In genomic region chr1:190183588-190183987, GRCh38 we compare ENCODE assay signal across 40 cellular contexts.
"Had no signal": no experiment of that assay in that cellular context is flagged by ENCODE, and none has a peak within 500 bp of the region (broad histone marks: within the 10 kb centered on the region; RNA-seq: fewer than 3 reads in every experiment).

No MANE protein-coding gene starts in this region.

- H3K9me3 Mint-ChIP-seq: activated naive CD4-positive, alpha-beta T cell treated with anti-CD3 and anti-CD28 coated beads, Interleukin-2, amount 10 ng/mL, durations not matched to agents 7 days and 5 days; activated naive CD8-positive, alpha-beta T cell treated with anti-CD3 and anti-CD28 coated beads, Interleukin-2, amount 10 ng/mL, durations not matched to agents 7 days and 5 days; activated T-cell treated with anti-CD3 and anti-CD28 coated beads, Interleukin-2, amount 50 U/mL, for 24 hours; activated T-cell treated with anti-CD3 and anti-CD28 coated beads, Interleukin-2, amount 50 U/mL, for 4 hours; activated T-helper 1 cell treated with anti-CD3 and anti-CD28 coated beads, Interleukin-12 subunit alpha, Interleukin-12 subunit beta, Interleukin-2, Interleukin-4 antibody, amounts not matched to agents 30 ng/mL and 10 ng/mL and 1 ng/mL, durations not matched to agents 14 hours and 24 hours and 36 hours; brain; central memory CD8-positive, alpha-beta T cell had no signal

- H3K4me3 Mint-ChIP-seq: activated naive CD4-positive, alpha-beta T cell treated with anti-CD3 and anti-CD28 coated beads for 36 hours; activated naive CD4-positive, alpha-beta T cell treated with anti-CD3 and anti-CD28 coated beads, Interleukin-2, amount 10 ng/mL, durations not matched to agents 7 days and 5 days; activated naive CD4-positive, alpha-beta T cell treated with anti-CD3 and anti-CD28 coated beads, Interleukin-2, amount 50 U/mL, for 24 hours; activated naive CD8-positive, alpha-beta T cell; activated naive CD8-positive, alpha-beta T cell treated with anti-CD3 and anti-CD28 coated beads for 36 hours; activated naive CD8-positive, alpha-beta T cell treated with anti-CD3 and anti-CD28 coated beads, Interleukin-2, amount 10 ng/mL, durations not matched to agents 7 days and 5 days; activated naive CD8-positive, alpha-beta T cell treated with anti-CD3 and anti-CD28 coated beads, Interleukin-2, amount 50 U/mL, for 24 hours; activated T-cell treated with anti-CD3 and anti-CD28 coated beads, Interleukin-2, amount 50 U/mL, for 24 hours; activated T-cell treated with anti-CD3 and anti-CD28 coated beads, Interleukin-2, amount 50 U/mL, for 4 hours; activated T-cell treated with anti-CD3 and anti-CD28 coated beads, Interleukin-2, amount 50 U/mL, for 72 hours; activated T-helper 1 cell treated with anti-CD3 and anti-CD28 coated beads, Interleukin-12 subunit alpha, Interleukin-12 subunit beta, Interleukin-2, Interleukin-4 antibody, amounts not matched to agents 30 ng/mL and 10 ng/mL and 1 ng/mL, durations not matched to agents 14 hours and 24 hours and 36 hours; activated T-helper 17 cell treated with anti-CD3 and anti-CD28 coated beads, Interleukin-2, amount 50 U/mL, for 72 hours; brain; central memory CD8-positive, alpha-beta T cell had no signal

- DNase-seq: activated effector memory CD4-positive, alpha-beta T cell treated with anti-CD3 and anti-CD28 coated beads, Interleukin-2, amount 50 U/mL, for 16 hours; activated effector memory CD4-positive, alpha-beta T cell treated with Interleukin-2 at 50 U/mL for 16 hours; activated gamma-delta T cell; activated gamma-delta T cell treated with Interleukin-2 at 50 U/mL for 16 hours; activated naive CD4-positive, alpha-beta T cell; activated naive CD4-positive, alpha-beta T cell treated with anti-CD3 and anti-CD28 coated beads for 36 hours; activated naive CD4-positive, alpha-beta T cell treated with anti-CD3 and anti-CD28 coated beads, Interleukin-2, amount 10 ng/mL, durations not matched to agents 7 days and 5 days; activated naive CD4-positive, alpha-beta T cell treated with anti-CD3 and anti-CD28 coated beads, Interleukin-2, amount 50 U/mL, for 16 hours; activated naive CD4-positive, alpha-beta T cell treated with Interleukin-2 at 50 U/mL for 16 hours; activated naive CD8-positive, alpha-beta T cell treated with anti-CD3 and anti-CD28 coated beads for 36 hours; activated naive CD8-positive, alpha-beta T cell treated with anti-CD3 and anti-CD28 coated beads, Interleukin-2, amount 10 ng/mL, durations not matched to agents 7 days and 5 days; activated naive CD8-positive, alpha-beta T cell treated with anti-CD3 and anti-CD28 coated beads, Interleukin-2, amount 50 U/mL, for 24 hours; activated T-cell treated with anti-CD3 and anti-CD28 coated beads for 4 hours; activated T-cell treated with anti-CD3 and anti-CD28 coated beads, Interleukin-2, amount 50 U/mL, for 1 hour; activated T-cell treated with anti-CD3 and anti-CD28 coated beads, Interleukin-2, amount 50 U/mL, for 24 hours; activated T-cell treated with anti-CD3 and anti-CD28 coated beads, Interleukin-2, amount 50 U/mL, for 4 hours; activated T-cell treated with anti-CD3 and anti-CD28 coated beads, Interleukin-2, amount 50 U/mL, for 48 hours; activated T-cell treated with anti-CD3 and anti-CD28 coated beads, Interleukin-2, amount 50 U/mL, for 72 hours; adrenal gland; amniotic stem cell; amygdala; anterior cingulate cortex; aorta; body of pancreas; brain microvascular endothelial cell; caudate nucleus; central memory CD4-positive, alpha-beta T cell; cerebellar nuclear complex had no signal

- FAIRE-seq: astrocyte, bronchial epithelial cell had no signal

- H3K4me1 Mint-ChIP-seq: activated naive CD4-positive, alpha-beta T cell treated with anti-CD3 and anti-CD28 coated beads, Interleukin-2, amount 10 ng/mL, durations not matched to agents 7 days and 5 days; activated naive CD4-positive, alpha-beta T cell treated with anti-CD3 and anti-CD28 coated beads, Interleukin-2, amount 50 U/mL, for 24 hours; activated naive CD8-positive, alpha-beta T cell treated with anti-CD3 and anti-CD28 coated beads for 36 hours; activated naive CD8-positive, alpha-beta T cell treated with anti-CD3 and anti-CD28 coated beads, Interleukin-2, amount 10 ng/mL, durations not matched to agents 7 days and 5 days; activated naive CD8-positive, alpha-beta T cell treated with anti-CD3 and anti-CD28 coated beads, Interleukin-2, amount 50 U/mL, for 24 hours; activated T-helper 17 cell treated with anti-CD3 and anti-CD28 coated beads, Interleukin-2, amount 50 U/mL, for 72 hours; central memory CD8-positive, alpha-beta T cell had no signal

- H3K4me3 ChIP-seq: adrenal gland, ascending aorta, body of pancreas, breast epithelium had no signal

- H3K36me3 Mint-ChIP-seq: activated naive CD4-positive, alpha-beta T cell treated with anti-CD3 and anti-CD28 coated beads, Interleukin-2, amount 10 ng/mL, durations not matched to agents 7 days and 5 days; activated naive CD4-positive, alpha-beta T cell treated with anti-CD3 and anti-CD28 coated beads, Interleukin-2, amount 50 U/mL, for 24 hours; activated naive CD4-positive, alpha-beta T cell treated with anti-CD3 and anti-CD28 coated beads, Interleukin-2, amount 50 U/mL, for 72 hours; activated naive CD8-positive, alpha-beta T cell; activated naive CD8-positive, alpha-beta T cell treated with anti-CD3 and anti-CD28 coated beads for 36 hours; activated naive CD8-positive, alpha-beta T cell treated with anti-CD3 and anti-CD28 coated beads, Interleukin-2, amount 10 ng/mL, durations not matched to agents 7 days and 5 days; brain had no signal

- H3K36me3 ChIP-seq: adrenal gland, ascending aorta, brain microvascular endothelial cell, breast epithelium had no signal

- H3K27ac ChIP-seq: adrenal gland, ascending aorta, body of pancreas, brain microvascular endothelial cell, breast epithelium had no signal

- ATAC-seq: activated naive CD4-positive, alpha-beta T cell treated with anti-CD3 and anti-CD28 coated beads, Interleukin-2, amount 50 U/mL, for 72 hours; activated naive CD8-positive, alpha-beta T cell treated with anti-CD3 and anti-CD28 coated beads, Interleukin-2, amount 50 U/mL, for 24 hours; activated T-cell treated with anti-CD3 and anti-CD28 coated beads, Interleukin-2, amount 50 U/mL, for 4 hours; activated T-cell treated with anti-CD3 and anti-CD28 coated beads, Interleukin-2, amount 50 U/mL, for 72 hours; activated T-helper 17 cell treated with anti-CD3 and anti-CD28 coated beads, Interleukin-2, amount 50 U/mL, for 72 hours; body of pancreas had no signal

- H3K27me3 ChIP-seq: adrenal gland, ascending aorta, body of pancreas, brain microvascular endothelial cell, breast epithelium had no signal

- H3K9me3 ChIP-seq: adrenal gland, ascending aorta, body of pancreas, breast epithelium had no signal

- H3K27me3 Mint-ChIP-seq: activated naive CD4-positive, alpha-beta T cell treated with anti-CD3 and anti-CD28 coated beads, Interleukin-2, amount 10 ng/mL, durations not matched to agents 7 days and 5 days; activated naive CD4-positive, alpha-beta T cell treated with anti-CD3 and anti-CD28 coated beads, Interleukin-2, amount 50 U/mL, for 24 hours; activated naive CD8-positive, alpha-beta T cell; activated naive CD8-positive, alpha-beta T cell treated with anti-CD3 and anti-CD28 coated beads for 36 hours; activated naive CD8-positive, alpha-beta T cell treated with anti-CD3 and anti-CD28 coated beads, Interleukin-2, amount 10 ng/mL, durations not matched to agents 7 days and 5 days; activated naive CD8-positive, alpha-beta T cell treated with anti-CD3 and anti-CD28 coated beads, Interleukin-2, amount 50 U/mL, for 24 hours; activated T-cell treated with anti-CD3 and anti-CD28 coated beads, Interleukin-2, amount 50 U/mL, for 24 hours; activated T-helper 17 cell treated with anti-CD3 and anti-CD28 coated beads, Interleukin-2, amount 50 U/mL, for 72 hours; brain; central memory CD8-positive, alpha-beta T cell had no signal

- H3K27ac Mint-ChIP-seq: activated naive CD4-positive, alpha-beta T cell treated with anti-CD3 and anti-CD28 coated beads for 36 hours; activated naive CD4-positive, alpha-beta T cell treated with anti-CD3 and anti-CD28 coated beads, Interleukin-2, amount 10 ng/mL, durations not matched to agents 7 days and 5 days; activated naive CD4-positive, alpha-beta T cell treated with anti-CD3 and anti-CD28 coated beads, Interleukin-2, amount 50 U/mL, for 24 hours; activated naive CD4-positive, alpha-beta T cell treated with anti-CD3 and anti-CD28 coated beads, Interleukin-2, amount 50 U/mL, for 72 hours; activated naive CD8-positive, alpha-beta T cell; activated naive CD8-positive, alpha-beta T cell treated with anti-CD3 and anti-CD28 coated beads for 36 hours; activated naive CD8-positive, alpha-beta T cell treated with anti-CD3 and anti-CD28 coated beads, Interleukin-2, amount 10 ng/mL, durations not matched to agents 7 days and 5 days; activated naive CD8-positive, alpha-beta T cell treated with anti-CD3 and anti-CD28 coated beads, Interleukin-2, amount 50 U/mL, for 24 hours; activated T-cell treated with anti-CD3 and anti-CD28 coated beads, Interleukin-2, amount 50 U/mL, for 24 hours; activated T-cell treated with anti-CD3 and anti-CD28 coated beads, Interleukin-2, amount 50 U/mL, for 72 hours; activated T-helper 1 cell treated with anti-CD3 and anti-CD28 coated beads, Interleukin-12 subunit alpha, Interleukin-12 subunit beta, Interleukin-2, Interleukin-4 antibody, amounts not matched to agents 30 ng/mL and 10 ng/mL and 1 ng/mL, durations not matched to agents 14 hours and 24 hours and 36 hours; activated T-helper 17 cell treated with anti-CD3 and anti-CD28 coated beads, Interleukin-2, amount 50 U/mL, for 72 hours; activated T-helper 2 cell treated with anti-CD3 and anti-CD28 coated beads, Interferon-gamma antibody, Interleukin-2, Interleukin-4, amounts not matched to agents 10 μg/mL and 5 μg/mL and 100 μg/mL, durations not matched to agents 14 hours and 24 hours and 36 hours; brain had no signal

- H3K4me1 ChIP-seq: adrenal gland, ascending aorta, body of pancreas, breast epithelium had no signal
